In the genomic region with DNA sequence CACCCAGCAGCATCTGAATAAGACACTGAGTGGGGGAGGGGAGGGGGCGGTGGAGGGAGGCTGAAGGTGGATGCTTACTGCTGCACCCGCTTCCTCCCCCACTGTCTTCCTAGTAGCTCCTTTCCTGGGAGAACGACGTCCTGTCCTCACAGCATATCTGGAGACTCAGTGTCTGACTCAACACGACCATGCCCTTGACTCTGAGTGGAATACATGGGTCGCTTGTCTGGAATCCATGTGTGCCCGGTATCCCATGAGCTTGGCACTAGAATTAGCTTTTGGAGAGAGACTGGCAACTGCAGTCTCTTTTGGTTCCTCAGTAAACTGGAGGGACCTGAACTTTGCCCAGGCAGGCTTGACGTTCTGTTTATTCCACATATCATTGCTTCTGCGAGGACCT, we compare ENCODE assay signal across 13 cellular contexts.
"Had no signal": no experiment of that assay in that cellular context is flagged by ENCODE, and none has a peak within 500 bp of the region (broad histone marks: within the 10 kb centered on the region; RNA-seq: fewer than 3 reads in every experiment).

No MANE protein-coding gene starts in this region.

- ATAC-seq: natural killer cell; sciatic nerve; stimulated activated naive CD8-positive, alpha-beta T cell treated with anti-CD3 and anti-CD28 coated beads, Interleukin-15, Interleukin-2, amounts not matched to agents 100 U/mL and 50 U/mL, for 24 hours had no signal

- H3K27me3 ChIP-seq: upper lobe of left lung had no signal

- H3K4me3 ChIP-seq: upper lobe of left lung had no signal

- H3K27ac ChIP-seq: upper lobe of left lung had no signal

- H3K4me1 ChIP-seq: upper lobe of left lung had no signal

- H3K36me3 ChIP-seq: upper lobe of left lung had no signal

- H3K9me3 ChIP-seq: upper lobe of left lung had no signal

- DNase-seq: activated CD4-positive, alpha-beta T cell treated with anti-CD3 and anti-CD28 coated beads, Interleukin-2, amount 50 U/mL, for 1 hour; activated CD4-positive, CD25-positive, alpha-beta regulatory T cell; activated effector memory CD4-positive, alpha-beta T cell treated with Interleukin-2 at 50 U/mL for 16 hours; activated T-cell treated with anti-CD3 and anti-CD28 coated beads, Interleukin-2, amount 50 U/mL, for 24 hours; cortex of kidney; effector CD8-positive, alpha-beta T cell; left cardiac atrium; natural killer cell; nucleus accumbens; stimulated activated CD4-positive, alpha-beta T cell treated with anti-CD3 and anti-CD28 coated beads, Interleukin-2, amount 100 ng/mL, for 24 hours; stimulated activated naive CD8-positive, alpha-beta T cell treated with anti-CD3 and anti-CD28 coated beads, Interleukin-15, Interleukin-2, amounts not matched to agents 100 U/mL and 50 U/mL, for 24 hours; upper lobe of left lung had no signal
